25 cellular contexts compared by ENCODE assay signal in genomic region chr3:19881036-19881435, GRCh38. TPM values are rescaled to one million over a fixed set of nuclear protein-coding genes. Genes with fewer than 3 reads are reported as not detected.
DNase-seq lines count a peak whose midpoint lies in the region; ATAC-seq and TF ChIP-seq lines count a peak whose summit lies in the region.
"Had no signal": no experiment of that assay in that cellular context is flagged by ENCODE, and none has a peak within 500 bp of the region (broad histone marks: within the 10 kb centered on the region; RNA-seq: fewer than 3 reads in every experiment).

No MANE protein-coding gene starts in this region.

- DNase-seq in GM23338 (ENCODE audit: low spot score): peak; percentile 61
- DNase-seq in NT2/D1 (ENCODE audit: low read depth, low spot score): peak; percentile 55
- peak; percentile 17 for DNase-seq in iPS DF 19.7 (ENCODE audit: low read depth, low spot score)
- peak; percentile 50 for DNase-seq in kidney tubule cell (ENCODE audit: low spot score)
- DNase-seq in dedifferentiated amniotic fluid mesenchymal stem cell (ENCODE audit: extremely low spot score): no peak
- DNase-seq in activated CD4-positive, alpha-beta T cell treated with anti-CD3 and anti-CD28 coated beads for 36 hours: no peak
- no peak for DNase-seq in suprapubic skin (ENCODE audit: low spot score in 2 of 2)
- DNase-seq: Caco-2; CD8-positive, alpha-beta T cell; Karpas-422; NCI-H1092; NCI-H1417 treated with DMSO at 0.1 percent for 48 hours; NCI-H1694 treated with DMSO at 0.1 percent for 48 hours; NCI-H2081; NCI-H2227 treated with DMSO at 0.1 percent for 48 hours; NCI-H69; SHP77 had no signal

- no peaks in the 10 kb centered on the region for H4K20me1 ChIP-seq in GM23338 (replicated peaks; ENCODE audit: insufficient read depth)

- H3K27ac ChIP-seq in GM23338 (ENCODE audit: low read depth) (no peak overlapping the region), suprapubic skin (no peak overlapping the region)
- H3K27ac ChIP-seq: 22Rv1, C4-2B, HL-60, RWPE1 had no signal

- no peaks in the 10 kb centered on the region for H3K9me3 Mint-ChIP-seq in GM23338
- H3K9me3 Mint-ChIP-seq in activated CD4-positive, alpha-beta T cell treated with anti-CD3 and anti-CD28 coated beads for 36 hours (ENCODE audit: low read depth): no peaks in the 10 kb centered on the region
- H3K9me3 Mint-ChIP-seq: CD8-positive, alpha-beta T cell had no signal

- H3K36me3 ChIP-seq in GM23338 (ENCODE audit: insufficient read depth): no peaks in the 10 kb centered on the region
- no peaks in the 10 kb centered on the region for H3K36me3 ChIP-seq in NT2/D1 (ENCODE audit: insufficient read depth, insufficient read length, low read length)
- H3K36me3 ChIP-seq in suprapubic skin: no peaks in the 10 kb centered on the region

- ATAC-seq in GM23338 (peak; percentile 95), HG02798 (IDR thresholded peaks at IDR 0.05; ENCODE audit: poor library complexity, unreplicated experiment) (no peak)
- no peak for ATAC-seq in activated CD4-positive, alpha-beta T cell treated with anti-CD3 and anti-CD28 coated beads for 36 hours
- ATAC-seq: CD8-positive, alpha-beta T cell; HepG2; Panc1 had no signal

- H3K27me3 ChIP-seq in GM23338 (ENCODE audit: insufficient read depth) (no peaks in the 10 kb centered on the region), NT2/D1 (ENCODE audit: insufficient read depth, insufficient read length) (no peaks in the 10 kb centered on the region), suprapubic skin (no peaks in the 10 kb centered on the region)

- no peaks in the 10 kb centered on the region for H3K36me3 Mint-ChIP-seq in GM23338 (ENCODE audit: low read depth)
- H3K36me3 Mint-ChIP-seq in activated CD4-positive, alpha-beta T cell treated with anti-CD3 and anti-CD28 coated beads for 36 hours (ENCODE audit: low read depth): no peaks in the 10 kb centered on the region
- H3K36me3 Mint-ChIP-seq: CD8-positive, alpha-beta T cell had no signal

- no peak overlapping the region for H3K4me3 Mint-ChIP-seq in GM23338
- no peak overlapping the region for H3K4me3 Mint-ChIP-seq in activated CD4-positive, alpha-beta T cell treated with anti-CD3 and anti-CD28 coated beads for 36 hours
- H3K4me3 Mint-ChIP-seq: B cell; CD8-positive, alpha-beta T cell had no signal

- no peak overlapping the region for H3K27ac Mint-ChIP-seq in GM23338
- H3K27ac Mint-ChIP-seq in activated CD4-positive, alpha-beta T cell treated with anti-CD3 and anti-CD28 coated beads for 36 hours: no peak overlapping the region
- H3K27ac Mint-ChIP-seq: B cell; CD8-positive, alpha-beta T cell had no signal

- H3K27me3 Mint-ChIP-seq in GM23338 (ENCODE audit: insufficient read depth, low read depth, poor library complexity): peaks cover 1% of the 10 kb centered on the region
- H3K27me3 Mint-ChIP-seq in activated CD4-positive, alpha-beta T cell treated with anti-CD3 and anti-CD28 coated beads for 36 hours: peaks cover 2% of the 10 kb centered on the region
- H3K27me3 Mint-ChIP-seq: B cell had no signal

- POLR2A ChIA-PET in activated CD4-positive, alpha-beta T cell treated with anti-CD3 and anti-CD28 coated beads for 36 hours (lab: Charles Lee): no interaction called here

- peaks cover 4% of the 10 kb centered on the region; the same call in 1 of the 2 replicates for H3K4me1 ChIP-seq in GM23338 (ENCODE audit: insufficient read depth)
- no peaks in the 10 kb centered on the region for H3K4me1 ChIP-seq in NT2/D1 (ENCODE audit: insufficient read depth, insufficient read length)
- no peaks in the 10 kb centered on the region for H3K4me1 ChIP-seq in suprapubic skin
- H3K4me1 ChIP-seq: Caco-2 had no signal

- CTCF ChIA-PET in activated CD4-positive, alpha-beta T cell treated with anti-CD3 and anti-CD28 coated beads for 36 hours (lab: Charles Lee): no interaction called here

- no peaks in the 10 kb centered on the region for H3K9me2 ChIP-seq in GM23338 (ENCODE audit: insufficient read depth)

- H3K4me2 ChIP-seq in GM23338: no peak overlapping the region; the same call in 1 of the 2 replicates

- H3F3A ChIP-seq in GM23338 (replicated peaks; ENCODE audit: low read depth): no peaks in the 10 kb centered on the region

- peaks cover 16% of the 10 kb centered on the region for H3K4me1 Mint-ChIP-seq in GM23338
- H3K4me1 Mint-ChIP-seq in activated CD4-positive, alpha-beta T cell treated with anti-CD3 and anti-CD28 coated beads for 36 hours: no peaks in the 10 kb centered on the region
- H3K4me1 Mint-ChIP-seq: B cell had no signal

- intact Hi-C loops in activated CD4-positive, alpha-beta T cell treated with anti-CD3 and anti-CD28 coated beads for 36 hours (cut with DNase I, micrococcal nuclease): loop anchor here (10.0 kb wide), 2 partner anchors 154 to 244 kb away; no protein-coding TSS in a partner anchor

- no peak for TF ChIP-seq CTCF in GM23338 (conservative IDR thresholded peaks at IDR 0.05; ENCODE audit: low read depth in 2 of 2)
- no peak for TF ChIP-seq CTCF in suprapubic skin (IDR thresholded peaks at IDR 0.05)

- H3K79me2 ChIP-seq in GM23338 (replicated peaks; ENCODE audit: insufficient read depth): no peaks in the 10 kb centered on the region

- no peak for TF ChIP-seq POLR2A in suprapubic skin (IDR thresholded peaks at IDR 0.05)

- H2AFZ ChIP-seq in GM23338: no peak overlapping the region

- H3K4me3 ChIP-seq in GM23338: no peak overlapping the region
- no peak overlapping the region for H3K4me3 ChIP-seq in NT2/D1 (ENCODE audit: insufficient read length, low read depth)
- H3K4me3 ChIP-seq in suprapubic skin: no peak overlapping the region

- no peak for TF ChIP-seq EP300 in suprapubic skin (IDR thresholded peaks at IDR 0.05)

- H3K9me3 ChIP-seq in NT2/D1 (ENCODE audit: insufficient read depth, low read length) (no peaks in the 10 kb centered on the region), suprapubic skin (no peaks in the 10 kb centered on the region)
- H3K9me3 ChIP-seq: Caco-2 had no signal

- no peak overlapping the region for H3K9ac ChIP-seq in NT2/D1 (ENCODE audit: insufficient read length, low read depth)

TF ChIP-seq in GM23338, 12 proteins besides CTCF, POLR2A, EP300 and RAD21 (continues in another document):
- TF ChIP-seq EZH2phosphoT487 (IDR thresholded peaks at IDR 0.05; ENCODE audit: unreplicated experiment) (no peak), NANOG (IDR thresholded peaks at IDR 0.05; ENCODE audit: borderline replicate concordance) (no peak), POLR2AphosphoS5 (IDR thresholded peaks at IDR 0.05; ENCODE audit: low read depth) (no peak), ZNF114 (CRISPR knock-in tag; IDR thresholded peaks at IDR 0.05) (peak; percentile 85; the same call in 1 of the 2 replicates), REST (IDR thresholded peaks at IDR 0.05; ENCODE audit: unreplicated experiment) (no peak), CREB1 (CRISPR knock-in tag; IDR thresholded peaks at IDR 0.05; ENCODE audit: low read depth) (no peak)

RNA-seq across cellular contexts. Expression of gene EFHB, which starts 53.0 kb away (rescaled TPM):
- 0.35 and 1.0 TPM in 2 replicates for total RNA-seq in GM23338 (2014; rRNA removed; shearing (Covaris generic))
- 0.68 and 1.4 TPM in 2 replicates for polyA plus RNA-seq in GM23338 (2016; fragmentation: Nextera tagmentation; extraction: Ambion mirVana)
- total RNA-seq in activated CD4-positive, alpha-beta T cell treated with anti-CD3 and anti-CD28 coated beads for 36 hours: under 1 TPM; 0.62 to 0.79 TPM
- 1 to 10 TPM in 2 of 4 donors, under 1 TPM in 1, not detected in 1; 0.89 to 2.4 (median 1.8) TPM for total RNA-seq in suprapubic skin

Comparison
In these comparisons a context has a peak if more than half of its experiments do, and no peak if none do; other contexts are left out.
1. DNase-seq: peak in GM23338 (single experiment), NT2/D1 (single experiment), iPS DF 19.7 (single experiment) and kidney tubule cell (single experiment); none in dedifferentiated amniotic fluid mesenchymal stem cell (single experiment), activated CD4-positive, alpha-beta T cell treated with anti-CD3 and anti-CD28 coated beads for 36 hours (single experiment) and suprapubic skin (0 of 2).